In genomic region chr5:542693-543311, GRCh38 we compare ENCODE assay signal across 15 cellular contexts. TPM values are rescaled to one million over a fixed set of nuclear protein-coding genes. Genes with fewer than 3 reads are reported as not detected.
DNase-seq lines count a peak whose midpoint lies in the region; ATAC-seq and TF ChIP-seq lines count a peak whose summit lies in the region.
"Had no signal": no experiment of that assay in that cellular context is flagged by ENCODE, and none has a peak within 500 bp of the region (broad histone marks: within the 10 kb centered on the region; RNA-seq: fewer than 3 reads in every experiment).

No MANE protein-coding gene starts in this region.

- intact Hi-C loops in activated naive CD4-positive, alpha-beta T cell treated with anti-CD3 and anti-CD28 coated beads for 36 hours (cut with micrococcal nuclease): no loop called here
- intact Hi-C loops in left lung (cut with DNase I): no loop called here

- H3K27me3 ChIP-seq in left lung (peaks cover 6 to 79% of the 10 kb centered on the region in 2 donors), suprapubic skin (peaks cover 67% of the 10 kb centered on the region)

- WGBS in suprapubic skin: 92% methylated on average over 26 of the region's 26 CpGs

- ATAC-seq in left lung: no peak
- ATAC-seq in activated T-cell treated with anti-CD3 and anti-CD28 coated beads, Interleukin-2, amount 50 U/mL, for 4 hours: no peak

- no peak overlapping the region for H3K27ac ChIP-seq in left lung
- H3K27ac ChIP-seq in suprapubic skin: no peak overlapping the region
- H3K27ac ChIP-seq: adrenal gland, upper lobe of left lung had no signal

- TF ChIP-seq POLR2A in suprapubic skin (IDR thresholded peaks at IDR 0.05): no peak

- H3K4me1 ChIP-seq in left lung: peaks cover 0 to 13% of the 10 kb centered on the region in 2 donors
- peaks cover 23% of the 10 kb centered on the region for H3K4me1 ChIP-seq in suprapubic skin
- H3K4me1 ChIP-seq: adrenal gland had no signal

- TF ChIP-seq EP300 in suprapubic skin (IDR thresholded peaks at IDR 0.05): no peak

- CTCF ChIA-PET in activated naive CD4-positive, alpha-beta T cell treated with anti-CD3 and anti-CD28 coated beads for 36 hours (lab: Charles Lee): no interaction called here

- no peak for TF ChIP-seq CTCF in left lung (IDR thresholded peaks at IDR 0.05)
- no peak for TF ChIP-seq CTCF in suprapubic skin (IDR thresholded peaks at IDR 0.05)

- H3K4me3 ChIP-seq in left lung (no peak overlapping the region), suprapubic skin (no peak overlapping the region)
- H3K4me3 ChIP-seq: adrenal gland, skin epidermis, upper lobe of left lung had no signal

- H3K9me3 ChIP-seq in left lung (no peaks in the 10 kb centered on the region), suprapubic skin (no peaks in the 10 kb centered on the region)
- H3K9me3 ChIP-seq: adrenal gland, upper lobe of left lung had no signal

- peak; percentile 4 for DNase-seq in activated naive CD4-positive, alpha-beta T cell treated with anti-CD3 and anti-CD28 coated beads for 36 hours
- DNase-seq in activated naive CD4-positive, alpha-beta T cell (lab: John Stamatoyannopoulos, UW): no peak
- peak; percentile 10 for DNase-seq in activated naive CD4-positive, alpha-beta T cell treated with anti-CD3 and anti-CD28 coated beads, Interleukin-2, amount 50 U/mL, for 16 hours
- peak; percentile 28 to 76 for DNase-seq in left lung
- peak; percentile 52 to 76 for DNase-seq in suprapubic skin (ENCODE audit: low spot score in 2 of 2)
- DNase-seq in mesenteric fat pad (ENCODE audit: low spot score): no peak
- no peak for DNase-seq in activated T-cell treated with anti-CD3 and anti-CD28 coated beads, Interleukin-2, amount 50 U/mL, for 4 hours
- DNase-seq in C1 segment of cervical spinal cord (lab: John Stamatoyannopoulos, UW): no peak
- DNase-seq: foreskin melanocyte, NCI-H2081, NCI-H748 treated with DMSO at 0.1 percent for 48 hours, nucleus accumbens, upper lobe of left lung had no signal

- H3K4me3 Mint-ChIP-seq in activated naive CD4-positive, alpha-beta T cell treated with anti-CD3 and anti-CD28 coated beads for 36 hours: no peak overlapping the region
- H3K4me3 Mint-ChIP-seq in activated T-cell treated with anti-CD3 and anti-CD28 coated beads, Interleukin-2, amount 50 U/mL, for 4 hours: no peak overlapping the region

- peaks cover 6% of the 10 kb centered on the region for H3K4me1 Mint-ChIP-seq in activated naive CD4-positive, alpha-beta T cell treated with anti-CD3 and anti-CD28 coated beads for 36 hours (ENCODE audit: low read depth)
- H3K4me1 Mint-ChIP-seq in activated T-cell treated with anti-CD3 and anti-CD28 coated beads, Interleukin-2, amount 50 U/mL, for 4 hours (ENCODE audit: low read depth): peaks cover 15% of the 10 kb centered on the region

- H3K9me3 Mint-ChIP-seq in activated naive CD4-positive, alpha-beta T cell treated with anti-CD3 and anti-CD28 coated beads for 36 hours: no peaks in the 10 kb centered on the region
- H3K9me3 Mint-ChIP-seq in activated T-cell treated with anti-CD3 and anti-CD28 coated beads, Interleukin-2, amount 50 U/mL, for 4 hours: no peaks in the 10 kb centered on the region

- H3K27ac Mint-ChIP-seq in activated naive CD4-positive, alpha-beta T cell treated with anti-CD3 and anti-CD28 coated beads for 36 hours: no peak overlapping the region

- H3K27me3 Mint-ChIP-seq in activated naive CD4-positive, alpha-beta T cell treated with anti-CD3 and anti-CD28 coated beads for 36 hours (ENCODE audit: low read depth): peaks cover 1% of the 10 kb centered on the region
- peaks cover 7% of the 10 kb centered on the region for H3K27me3 Mint-ChIP-seq in activated T-cell treated with anti-CD3 and anti-CD28 coated beads, Interleukin-2, amount 50 U/mL, for 4 hours (ENCODE audit: low read depth)

- H3K36me3 Mint-ChIP-seq in activated naive CD4-positive, alpha-beta T cell treated with anti-CD3 and anti-CD28 coated beads for 36 hours (ENCODE audit: low read depth): no peaks in the 10 kb centered on the region
- H3K36me3 Mint-ChIP-seq in activated T-cell treated with anti-CD3 and anti-CD28 coated beads, Interleukin-2, amount 50 U/mL, for 4 hours (ENCODE audit: insufficient read depth): no peaks in the 10 kb centered on the region

- no peaks in the 10 kb centered on the region for H3K36me3 ChIP-seq in left lung
- no peaks in the 10 kb centered on the region for H3K36me3 ChIP-seq in suprapubic skin
- H3K36me3 ChIP-seq: adrenal gland, upper lobe of left lung had no signal

RNA-seq across cellular contexts. Expression of gene SLC9A3, which starts 18.6 kb away (rescaled TPM):
- total RNA-seq in activated naive CD4-positive, alpha-beta T cell treated with anti-CD3 and anti-CD28 coated beads for 36 hours: 1 to 10 TPM; 1.6 to 2.3 TPM
- total RNA-seq in left lung (1 to 10 TPM in 1 of 2 donors, under 1 TPM in 1; 0.99 to 1.0 TPM), suprapubic skin (1 to 10 TPM; 3.7 to 5.9 (median 4.3) TPM), mesenteric fat pad (1.1 TPM)
- total RNA-seq in activated T-cell treated with anti-CD3 and anti-CD28 coated beads, Interleukin-2, amount 50 U/mL, for 4 hours: 1 to 10 TPM; 3.4 to 4.9 (median 3.5) TPM

Comparison
In these comparisons a context has a peak if more than half of its experiments do, and no peak if none do; other contexts are left out.
1. DNase-seq: peak in activated naive CD4-positive, alpha-beta T cell treated with anti-CD3 and anti-CD28 coated beads for 36 hours (single experiment), activated naive CD4-positive, alpha-beta T cell treated with anti-CD3 and anti-CD28 coated beads, Interleukin-2, amount 50 U/mL, for 16 hours (single experiment), left lung (2 of 2) and suprapubic skin (2 of 2); none in activated naive CD4-positive, alpha-beta T cell (0 of 4), mesenteric fat pad (single experiment), activated T-cell treated with anti-CD3 and anti-CD28 coated beads, Interleukin-2, amount 50 U/mL, for 4 hours (single experiment) and C1 segment of cervical spinal cord (0 of 14).